Comparison of ENCODE assay signal across 8 cellular contexts in genomic region chr5:160399402-160400353, GRCh38. TPM values are rescaled to one million over a fixed set of nuclear protein-coding genes. Genes with fewer than 3 reads are reported as not detected.
DNase-seq lines count a peak whose midpoint lies in the region; ATAC-seq and TF ChIP-seq lines count a peak whose summit lies in the region.

TSS of gene FAM200C (minus strand) at chr5:160400054. CDS start at chr5:160395490, 4,564 bp downstream.

- H3K4me3 ChIP-seq in GM12864 (ENCODE audit: low read depth, low read length) (peak within 1 kb of the TSS; percentile 87), ovary (peak within 1 kb of the TSS; percentile 50), thyroid gland (replicated peaks in 1 of 3) (peak within 1 kb of the TSS; percentile 41 to 63 (median 50))

- no peak for TF ChIP-seq EP300 in ovary (IDR thresholded peaks at IDR 0.05)

- peaks cover 10% of the 10 kb centered on the region for H3K4me1 Mint-ChIP-seq in activated naive CD8-positive, alpha-beta T cell treated with anti-CD3 and anti-CD28 coated beads for 36 hours

- peak within 1 kb of the TSS; percentile 64 to 68 for H3K27ac ChIP-seq in ovary
- peak within 1 kb of the TSS; percentile 57 to 77 (median 74) for H3K27ac ChIP-seq in thyroid gland

- no peaks in the 10 kb centered on the region for H3K36me3 ChIP-seq in ovary
- peaks cover 17 to 24% of the 10 kb centered on the region in 2 donors for H3K36me3 ChIP-seq in thyroid gland

- peak within 1 kb of the TSS; percentile 59 for H3K27ac Mint-ChIP-seq in activated naive CD8-positive, alpha-beta T cell treated with anti-CD3 and anti-CD28 coated beads for 36 hours

- peak; percentile 61 for DNase-seq in GM12864 (ENCODE audit: low read depth)
- DNase-seq in NCI-H1105 (lab: John Stamatoyannopoulos, UW) = peak; percentile 78
- DNase-seq in activated naive CD8-positive, alpha-beta T cell treated with anti-CD3 and anti-CD28 coated beads for 36 hours = peak; percentile 77
- peak; percentile 94 for DNase-seq in Right ventricle myocardium inferior (ENCODE audit: missing footprints)
- DNase-seq in ovary = peak; percentile 90 to 94 (median 92)
- peak; percentile 87 to 90 for DNase-seq in thyroid gland

- no peaks in the 10 kb centered on the region for H3K9me3 ChIP-seq in ovary
- H3K9me3 ChIP-seq in thyroid gland = no peaks in the 10 kb centered on the region

- peaks cover 14% of the 10 kb centered on the region for H3K36me3 Mint-ChIP-seq in activated naive CD8-positive, alpha-beta T cell treated with anti-CD3 and anti-CD28 coated beads for 36 hours

- H3K27me3 ChIP-seq in ovary (no peaks in the 10 kb centered on the region), thyroid gland (no peaks in the 10 kb centered on the region)

- TF ChIP-seq CTCF in GM12864 (IDR thresholded peaks at IDR 0.05; ENCODE audit: low read depth, low read length, missing control alignments) (no peak), ovary (IDR thresholded peaks at IDR 0.05) (no peak), thyroid gland (IDR thresholded peaks at IDR 0.05) (no peak)

- no peaks in the 10 kb centered on the region for H3K27me3 Mint-ChIP-seq in activated naive CD8-positive, alpha-beta T cell treated with anti-CD3 and anti-CD28 coated beads for 36 hours

- H3K4me1 ChIP-seq in ovary (ENCODE audit: insufficient read depth) (peaks cover 6% of the 10 kb centered on the region), thyroid gland (peaks cover 12 to 26% of the 10 kb centered on the region in 2 donors)

- H3K9me3 Mint-ChIP-seq in activated naive CD8-positive, alpha-beta T cell treated with anti-CD3 and anti-CD28 coated beads for 36 hours = no peaks in the 10 kb centered on the region

- H3K4me3 Mint-ChIP-seq in activated naive CD8-positive, alpha-beta T cell treated with anti-CD3 and anti-CD28 coated beads for 36 hours = peak within 1 kb of the TSS; percentile 85

- TF ChIP-seq POLR2A in ovary (IDR thresholded peaks at IDR 0.05) (peak; percentile 97), thyroid gland (IDR thresholded peaks at IDR 0.05) (peak; percentile 57 to 85)

- intact Hi-C loops in Right ventricle myocardium inferior (cut with DNase I) = no loop called here
- intact Hi-C loops in ovary (cut with DNase I) = no loop called here
- intact Hi-C loops in thyroid gland (cut with DNase I) = no loop called here

- ATAC-seq in HG02678 (IDR thresholded peaks at IDR 0.05; ENCODE audit: unreplicated experiment) (peak; percentile 81), SK-N-SH treated with all-trans-retinoic acid at 6 μM for 48 hours (peak; percentile 95), Right ventricle myocardium inferior (peak; percentile 97)

- WGBS in ovary, 3 donors = 0 to 1% (median 0%) methylated on average over 40 to 41 of the region's 41 CpGs
- WGBS in thyroid gland, 2 donors = 1 to 3% methylated on average over 26 to 38 of the region's 41 CpGs

TF ChIP-seq in SK-N-SH treated with all-trans-retinoic acid at 6 μM for 48 hours, 23 proteins besides CTCF, POLR2A, EP300 and RAD21:
- TF ChIP-seq ZNF565 (CRISPR knock-in tag; conservative IDR thresholded peaks at IDR 0.05; ENCODE audit: low read depth) (no peak), SNAI2 (CRISPR knock-in tag; IDR thresholded peaks at IDR 0.05) (no peak), PATZ1 (CRISPR knock-in tag; IDR thresholded peaks at IDR 0.05; ENCODE audit: borderline replicate concordance) (no peak), ZC3H10 (CRISPR knock-in tag; IDR thresholded peaks at IDR 0.05) (no peak), ZNF70 (CRISPR knock-in tag; IDR thresholded peaks at IDR 0.05) (no peak), BACH2 (CRISPR knock-in tag; IDR thresholded peaks at IDR 0.05; ENCODE audit: borderline replicate concordance) (no peak), GLIS3 (CRISPR knock-in tag; IDR thresholded peaks at IDR 0.05) (no peak), ISL1 (CRISPR knock-in tag; IDR thresholded peaks at IDR 0.05) (no peak), TCF4 (CRISPR knock-in tag; IDR thresholded peaks at IDR 0.05; ENCODE audit: borderline replicate concordance) (no peak), PPARA (CRISPR knock-in tag; IDR thresholded peaks at IDR 0.05; ENCODE audit: borderline replicate concordance) (no peak), CREB5 (CRISPR knock-in tag; IDR thresholded peaks at IDR 0.05; ENCODE audit: low read depth) (no peak), TOX (CRISPR knock-in tag; IDR thresholded peaks at IDR 0.05; ENCODE audit: borderline replicate concordance) (no peak)

RNA-seq across cellular contexts. Expression of gene FAM200C, which starts in this region (rescaled TPM):
- under 1 TPM; 0.48 to 0.68 TPM for total RNA-seq in activated naive CD8-positive, alpha-beta T cell treated with anti-CD3 and anti-CD28 coated beads for 36 hours
- total RNA-seq in Right ventricle myocardium inferior = 4.2 TPM
- 10 to 100 TPM in 4 of 7 donors, 1 to 10 TPM in 3; 4.8 to 14.3 (median 10.1) TPM for total RNA-seq in ovary
- polyA plus RNA-seq in ovary = 1 to 10 TPM; 5.4 to 7.9 TPM
- 1 to 10 TPM; 5.8 to 9.0 (median 7.2) TPM for total RNA-seq in thyroid gland

Comparison
In these comparisons a context has a peak if more than half of its experiments do, and no peak if none do; other contexts are left out.
1. Peak in every context shown above with its lines: DNase-seq, ATAC-seq, H3K4me3 ChIP-seq and H3K27ac ChIP-seq.
2. Peak in DNase-seq in activated naive CD8-positive, alpha-beta T cell treated with anti-CD3 and anti-CD28 coated beads for 36 hours; RNA of the gene not detected or under 1 TPM.